ENCODE assay signal across 6 cellular contexts in the genomic region with DNA sequence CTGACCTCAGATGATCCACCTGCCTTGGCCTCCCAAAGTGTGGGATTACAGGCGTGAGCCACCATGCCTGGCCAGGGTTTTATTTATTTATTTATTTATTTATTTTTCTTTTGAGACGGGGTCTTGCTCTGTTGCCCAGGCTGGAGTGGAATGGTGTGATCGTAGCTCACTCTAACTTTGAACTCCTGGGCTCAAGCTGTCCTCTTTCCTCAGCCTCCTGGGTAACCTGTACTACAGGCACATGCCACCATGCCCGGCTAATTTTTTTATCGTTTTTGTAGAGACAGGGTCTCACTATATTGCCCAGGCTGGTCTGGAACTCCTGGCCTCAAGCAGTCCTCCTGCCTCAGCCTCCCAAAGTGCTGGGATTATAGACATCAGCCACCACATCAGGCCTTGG.
A peak's percentile ranks its signal among the peaks of the same experiment; 100 is the strongest.
DNase-seq lines count a peak whose midpoint lies in the region; ATAC-seq and TF ChIP-seq lines count a peak whose summit lies in the region.
"Not testable (repeated sequence)": the region's sequence is repeated elsewhere in the genome, so short reads cannot be mapped to it uniquely, and the experiment has no call there.

No MANE protein-coding gene starts in this region.

- H3K4me2 ChIP-seq in osteoblast (ENCODE audit: insufficient read depth, low read length): not testable (repeated sequence)

- not testable (repeated sequence) for H3K9me3 Mint-ChIP-seq in HFFc6; chondrocyte (ENCODE audit: low read depth); type B pancreatic cell

- not testable (repeated sequence) for H3K79me2 ChIP-seq in osteoblast (ENCODE audit: insufficient read depth, low read length)

- H3K36me3 ChIP-seq in ascending aorta (peaks cover 6 to 20% of the 10 kb centered on the region in 2 donors), osteoblast (ENCODE audit: insufficient read depth, low read length) (peaks cover 23% of the 10 kb centered on the region), thoracic aorta (peaks cover 15% of the 10 kb centered on the region)

- not testable (repeated sequence) for H3K27me3 Mint-ChIP-seq in HFFc6 (ENCODE audit: insufficient read depth); chondrocyte (ENCODE audit: low read depth); type B pancreatic cell

- not testable (repeated sequence) for H2AFZ ChIP-seq in osteoblast (ENCODE audit: low read length)

- ATAC-seq in thoracic aorta (ENCODE audit: insufficient number of reproducible peaks, low FRiP score, low read depth): not testable (repeated sequence)

- not testable (repeated sequence) for H3K4me3 Mint-ChIP-seq in HFFc6; chondrocyte (ENCODE audit: unreplicated experiment); type B pancreatic cell

- H3K9me3 ChIP-seq in ascending aorta; osteoblast (ENCODE audit: low read depth, low read length); thoracic aorta: not testable (repeated sequence)

- H3K4me1 Mint-ChIP-seq in HFFc6 (ENCODE audit: low read depth) (peaks cover 25% of the 10 kb centered on the region), chondrocyte (ENCODE audit: low read depth) (peaks cover 43% of the 10 kb centered on the region)
- not testable (repeated sequence) for H3K4me1 Mint-ChIP-seq in type B pancreatic cell (ENCODE audit: unreplicated experiment)

- H3K4me1 ChIP-seq in ascending aorta; osteoblast (ENCODE audit: insufficient read depth, low read length): not testable (repeated sequence)
- peaks cover 12 to 43% of the 10 kb centered on the region in 2 donors for H3K4me1 ChIP-seq in thoracic aorta (ENCODE audit: control insufficient read depth in 1 of 2, low read depth in 2 of 2)

- H3K27me3 ChIP-seq in ascending aorta; osteoblast (ENCODE audit: insufficient read depth, low read length); thoracic aorta (replicated peaks; ENCODE audit: insufficient read depth): not testable (repeated sequence)

- not testable (repeated sequence) for TF ChIP-seq CTCF in HFFc6 (IDR thresholded peaks at IDR 0.05); ascending aorta (IDR thresholded peaks at IDR 0.05); chondrocyte (IDR thresholded peaks at IDR 0.05); osteoblast (IDR thresholded peaks at IDR 0.05; ENCODE audit: extremely low read depth, low read depth, low read length); thoracic aorta (IDR thresholded peaks at IDR 0.05); type B pancreatic cell (conservative IDR thresholded peaks at IDR 0.05)

- intact Hi-C loops in ascending aorta (cut with DNase I): loop anchor here (5.0 kb wide), 1 partner anchor 36 kb away; no protein-coding TSS in a partner anchor

- not testable (repeated sequence) for H4K20me1 ChIP-seq in osteoblast (ENCODE audit: insufficient read depth, low read length)

- H3K27ac Mint-ChIP-seq in HFFc6 (peak overlapping the region; percentile 70; the same call in 1 of the 2 replicates), chondrocyte (ENCODE audit: unreplicated experiment) (peak overlapping the region; percentile 12), type B pancreatic cell (peak overlapping the region; percentile 54)

- not testable (repeated sequence) for H3K4me3 ChIP-seq in ascending aorta; osteoblast (ENCODE audit: insufficient read depth, low read length); thoracic aorta

- H3K36me3 Mint-ChIP-seq in HFFc6 (ENCODE audit: low read depth): not testable (repeated sequence)
- H3K36me3 Mint-ChIP-seq in chondrocyte (ENCODE audit: low read depth) (peaks cover 41% of the 10 kb centered on the region), type B pancreatic cell (peaks cover 28% of the 10 kb centered on the region)

- peak overlapping the region; percentile 71 to 74 for H3K27ac ChIP-seq in ascending aorta
- peak overlapping the region; percentile 5 for H3K27ac ChIP-seq in osteoblast (ENCODE audit: low read depth, low read length)
- peak overlapping the region; percentile 63 to 71 for H3K27ac ChIP-seq in thoracic aorta

- DNase-seq in HFFc6; ascending aorta (ENCODE audit: low spot score in 2 of 2); chondrocyte (ENCODE audit: low spot score); osteoblast (ENCODE audit: insufficient read length, low spot score, missing footprints); thoracic aorta (ENCODE audit: low spot score); type B pancreatic cell (ENCODE audit: extremely low spot score, unreplicated experiment): not testable (repeated sequence)

Comparison
In these comparisons a context has a peak if more than half of its experiments do, and no peak if none do; other contexts are left out.
1. H3K27ac Mint-ChIP-seq: peak in every context shown above with its lines; median percentile 70 in HFFc6; 54 in type B pancreatic cell; 12 in chondrocyte.
2. H3K27ac ChIP-seq: peak in every context shown above with its lines; median percentile 72 in ascending aorta; 67 in thoracic aorta; 5 in osteoblast.